1 cellular context compared by ENCODE assay signal in genomic region chr6:7640607-7641577, GRCh38.
A peak's percentile ranks its signal among the peaks of the same experiment; 100 is the strongest.
TF ChIP-seq lines count a peak whose summit lies in the region.

No MANE protein-coding gene starts in this region.

TF ChIP-seq in SK-N-SH, 30 proteins besides CTCF, POLR2A, EP300 and RAD21 (continued from another document):
- TF ChIP-seq ZBTB33 (IDR thresholded peaks at IDR 0.05; ENCODE audit: borderline replicate concordance, low read depth) = no peak
- TF ChIP-seq POLR2AphosphoS5 (IDR thresholded peaks at IDR 0.05; ENCODE audit: low read depth, low read length) = peak; percentile 42; the same call in 1 of the 2 replicates
- no peak for TF ChIP-seq RCOR1 (IDR thresholded peaks at IDR 0.05; ENCODE audit: low read length)
- TF ChIP-seq, protein P1, sequence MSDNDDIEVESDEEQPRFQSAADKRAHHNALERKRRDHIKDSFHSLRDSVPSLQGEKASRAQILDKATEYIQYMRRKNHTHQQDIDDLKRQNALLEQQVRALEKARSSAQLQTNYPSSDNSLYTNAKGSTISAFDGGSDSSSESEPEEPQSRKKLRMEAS (IDR thresholded peaks at IDR 0.05; ENCODE audit: low read depth) = 0 out of 2 replicates have a peak, but pooled peaks have one; percentile 50
- TF ChIP-seq TCF12 (IDR thresholded peaks at IDR 0.05) = peak; percentile 96
- no peak for TF ChIP-seq RFX5 (IDR thresholded peaks at IDR 0.05; ENCODE audit: low read length)
